ENCODE assay signal across 16 cellular contexts in genomic region chr14:54603362-54603761, GRCh38. TPM values are rescaled to one million over a fixed set of nuclear protein-coding genes. Genes with fewer than 3 reads are reported as not detected.
DNase-seq lines count a peak whose midpoint lies in the region; TF ChIP-seq lines count a peak whose summit lies in the region.
"Had no signal": no experiment of that assay in that cellular context is flagged by ENCODE, and none has a peak within 500 bp of the region (broad histone marks: within the 10 kb centered on the region; RNA-seq: fewer than 3 reads in every experiment).

No MANE protein-coding gene starts in this region.

- WGBS in SK-N-SH (ENCODE audit: low lambda C conversion rate), result 0% methylated on average over 1 of the region's 1 CpG

- no peak overlapping the region for H3K4me3 ChIP-seq in SK-N-SH (ENCODE audit: low read depth in 2 of 2, low read length in 1 of 2)
- no peak overlapping the region for H3K4me3 ChIP-seq in fibroblast of mammary gland (ENCODE audit: control insufficient read depth, low read depth, low read length)
- no peak overlapping the region for H3K4me3 ChIP-seq in skeletal muscle cell (ENCODE audit: low read depth, low read length)
- H3K4me3 ChIP-seq: GM12878 had no signal

- no peaks in the 10 kb centered on the region; the same call in 1 of the 2 replicates for H4K20me1 ChIP-seq in SK-N-SH (ENCODE audit: insufficient read depth)

- no peak overlapping the region for H3K9ac ChIP-seq in SK-N-SH
- H3K9ac ChIP-seq: KMS-11 had no signal

- H3K27ac ChIP-seq in SK-N-SH (ENCODE audit: low read depth in 2 of 2, low read length in 1 of 2), result peak overlapping the region in 1 of 2 experiments; percentile 51; a peak in 2 of 4 replicates
- H3K27ac ChIP-seq: KMS-11 had no signal

- TF ChIP-seq EP300 in SK-N-SH (IDR thresholded peaks at IDR 0.05; ENCODE audit: borderline replicate concordance in 1 of 2, low read depth in 1 of 2, low read length in 1 of 2), result no peak

- no peaks in the 10 kb centered on the region for H3K9me3 ChIP-seq in SK-N-SH

- peaks cover 45% of the 10 kb centered on the region for H3F3A ChIP-seq in SK-N-SH (replicated peaks; ENCODE audit: insufficient read depth)

- CTCF ChIA-PET in SK-N-SH (lab: Yijun Ruan, JAX), result interaction anchor here (1.3 kb wide), 1 partner anchor 181 kb away, joined by 3 read pairs; no protein-coding TSS in a partner anchor

- TF ChIP-seq CTCF in SK-N-SH (IDR thresholded peaks at IDR 0.05) (no peak), fibroblast of mammary gland (conservative IDR thresholded peaks at IDR 0.05; ENCODE audit: control insufficient read depth, insufficient read depth, low read depth, low read length) (no peak)

- no peaks in the 10 kb centered on the region for H3K9me2 ChIP-seq in SK-N-SH

- H2AFZ ChIP-seq in SK-N-SH (ENCODE audit: low read depth), result no peak overlapping the region

- no peak for TF ChIP-seq RAD21 in SK-N-SH (IDR thresholded peaks at IDR 0.05; ENCODE audit: low read length)

- H3K27me3 ChIP-seq in SK-N-SH (ENCODE audit: insufficient read depth), result no peaks in the 10 kb centered on the region

- H3K4me1 ChIP-seq in SK-N-SH (ENCODE audit: control insufficient read depth in 1 of 2, insufficient read depth in 2 of 2, low read depth in 1 of 2, low read length in 1 of 2), result peaks cover 13 to 38% of the 10 kb centered on the region in 2 experiments; a peak in 3 of 4 replicates

- peaks cover 93% of the 10 kb centered on the region for H3K79me2 ChIP-seq in SK-N-SH (ENCODE audit: insufficient read depth)

- peak; percentile 83 for DNase-seq in HS-5 (ENCODE audit: low read depth)
- DNase-seq in SK-N-SH, result no peak
- DNase-seq in fibroblast of mammary gland (ENCODE audit: low read depth), result peak; percentile 85
- peak; percentile 73 for DNase-seq in skeletal muscle cell (ENCODE audit: low read depth)
- DNase-seq in stimulated activated CD4-positive, alpha-beta T cell treated with anti-CD3 and anti-CD28 coated beads, Interleukin-12 subunit alpha, Interleukin-12 subunit beta, amount 100 ng/mL, for 4 hours, result no peak
- DNase-seq in HuH-7 (ENCODE audit: low spot score), result no peak
- no peak for DNase-seq in AML-193 (lab: John Stamatoyannopoulos, UW)
- DNase-seq: activated CD4-positive, CD25-positive, alpha-beta regulatory T cell; CD4-positive, alpha-beta memory T cell; effector memory CD4-positive, alpha-beta T cell; glutamatergic neuron; NCI-H146; OCI-M1; T-cell had no signal

- POLR2A ChIA-PET in SK-N-SH (lab: Yijun Ruan, JAX), result no interaction called here

- H3K36me3 ChIP-seq in SK-N-SH (replicated peaks in 1 of 2; ENCODE audit: control insufficient read depth in 1 of 2, insufficient read depth in 2 of 2, low read length in 1 of 2), result peaks cover 0 to 3% of the 10 kb centered on the region in 2 experiments

- peak overlapping the region; percentile 42 for H3K4me2 ChIP-seq in SK-N-SH
- H3K4me2 ChIP-seq: KMS-11 had no signal

TF ChIP-seq in SK-N-SH, 30 proteins besides CTCF, POLR2A, EP300 and RAD21:
- TF ChIP-seq ZBTB33 (IDR thresholded peaks at IDR 0.05; ENCODE audit: borderline replicate concordance, low read depth), result no peak
- peak; percentile 70 for TF ChIP-seq FOSL2 (IDR thresholded peaks at IDR 0.05; ENCODE audit: borderline replicate concordance, low read depth)
- TF ChIP-seq TCF12 (IDR thresholded peaks at IDR 0.05), result peak; percentile 10; the same call in 1 of the 2 replicates
- peak; percentile 88 for TF ChIP-seq NFIC (IDR thresholded peaks at IDR 0.05; ENCODE audit: borderline replicate concordance)
- TF ChIP-seq POLR2AphosphoS5 (IDR thresholded peaks at IDR 0.05; ENCODE audit: low read depth, low read length), result no peak
- peak; percentile 54; the same call in 1 of the 2 replicates for TF ChIP-seq JUND (IDR thresholded peaks at IDR 0.05)

RNA-seq across cellular contexts. Expression of gene SAMD4A, which starts 36.4 kb away (rescaled TPM):
- 5.0 and 5.9 TPM in 2 replicates for polyA plus RNA-seq in SK-N-SH (2012; rRNA removed)
- 5.2 and 5.7 TPM in 2 replicates for polyA plus RNA-seq in SK-N-SH (2012; cell fraction: cytosol; rRNA removed)
- 16.6 and 20.6 TPM in 2 replicates for polyA plus RNA-seq in SK-N-SH (2012; cell fraction: nucleus; rRNA removed)

Comparison
In these comparisons a context has a peak if more than half of its experiments do, and no peak if none do; other contexts are left out.
1. DNase-seq: peak in HS-5 (single experiment), fibroblast of mammary gland (single experiment) and skeletal muscle cell (single experiment); none in SK-N-SH (single experiment), stimulated activated CD4-positive, alpha-beta T cell treated with anti-CD3 and anti-CD28 coated beads, Interleukin-12 subunit alpha, Interleukin-12 subunit beta, amount 100 ng/mL, for 4 hours (single experiment), HuH-7 (single experiment) and AML-193 (0 of 2).